ENCODE assay signal across 20 cellular contexts in the genomic region with DNA sequence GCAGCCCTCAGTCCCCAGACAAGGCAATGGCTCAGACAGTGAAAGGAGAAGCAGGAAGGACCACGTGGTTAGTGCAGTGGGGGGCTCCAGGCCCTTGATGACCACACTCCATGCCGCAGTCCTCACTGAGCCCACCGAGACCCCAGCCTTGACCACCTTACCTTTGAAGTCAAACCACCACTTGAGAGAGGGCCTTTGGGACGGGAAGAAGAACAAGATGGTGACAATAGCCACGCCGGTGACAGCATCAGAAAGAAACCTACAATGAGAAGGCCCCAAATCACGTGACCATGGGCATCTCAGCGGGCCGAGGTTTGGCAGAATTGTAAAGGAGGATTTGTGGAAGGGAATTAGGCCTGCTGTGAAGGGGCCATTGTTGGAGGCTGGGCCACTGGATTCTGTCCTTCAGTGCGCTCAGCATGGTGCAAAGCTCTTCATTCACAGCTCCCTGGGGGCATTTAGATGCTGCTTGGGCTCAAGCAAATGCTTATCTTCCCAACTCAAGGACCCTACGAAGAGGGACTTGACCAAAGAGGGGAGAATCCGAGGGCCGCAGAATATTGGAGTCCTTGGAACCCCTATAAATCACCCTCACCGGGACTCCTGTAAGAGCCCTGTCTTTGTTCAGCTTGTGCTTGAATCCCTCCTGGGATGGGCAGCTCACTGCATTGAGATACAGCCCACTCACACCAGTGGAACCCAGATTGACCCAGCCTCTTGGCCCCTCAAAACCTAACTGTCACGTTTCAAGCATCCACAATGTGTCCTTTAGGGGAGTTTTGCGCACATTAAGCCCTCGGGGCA. TPM values are rescaled to one million over a fixed set of nuclear protein-coding genes. Genes with fewer than 3 reads are reported as not detected.
DNase-seq lines count a peak whose midpoint lies in the region; ATAC-seq, FAIRE-seq and TF ChIP-seq lines count a peak whose summit lies in the region.
"Had no signal": no experiment of that assay in that cellular context is flagged by ENCODE, and none has a peak within 500 bp of the region (broad histone marks: within the 10 kb centered on the region; RNA-seq: fewer than 3 reads in every experiment).

No MANE protein-coding gene starts in this region.

- in situ Hi-C loops in K562 (cut with MboI) = no loop called here

- H3K27me3 ChIP-seq in K562 (ENCODE audit: control insufficient read depth in 2 of 2, insufficient read depth in 2 of 2, low read length in 2 of 2) = no peaks in the 10 kb centered on the region
- H3K27me3 ChIP-seq: BLaER1 treated with 17β-estradiol and CSF1 and Interleukin-3, amounts not matched to agents 10 nM and 100 nM had no signal

- H3K27me3 Mint-ChIP-seq in stimulated activated naive CD8-positive, alpha-beta T cell treated with anti-CD3 and anti-CD28 coated beads, Interleukin-15, amount 100 ng/mL, for 72 hours = peaks cover 10% of the 10 kb centered on the region

- H3K4me3 ChIP-seq in K562 = no peak overlapping the region
- H3K4me3 ChIP-seq: BLaER1 treated with 17β-estradiol and CSF1 and Interleukin-3, amounts not matched to agents 10 nM and 100 nM had no signal

- H3K9me1 ChIP-seq in K562 (ENCODE audit: control insufficient read depth, insufficient read depth, low read length) = no peaks in the 10 kb centered on the region

- FAIRE-seq in K562 (lab: Jason Lieb, UNC) = no peak

- no peak overlapping the region for H3K9ac ChIP-seq in K562 (ENCODE audit: insufficient read depth in 1 of 2, low read depth in 2 of 2, low read length in 2 of 2)
- H3K9ac ChIP-seq: BLaER1 treated with 17β-estradiol and CSF1 and Interleukin-3, amounts not matched to agents 10 nM and 100 nM had no signal

- H3K27ac Mint-ChIP-seq in stimulated activated naive CD8-positive, alpha-beta T cell treated with anti-CD3 and anti-CD28 coated beads, Interleukin-15, amount 100 ng/mL, for 72 hours = no peak overlapping the region
- H3K27ac Mint-ChIP-seq: activated CD4-positive, alpha-beta memory T cell treated with anti-CD3 and anti-CD28 coated beads, Interleukin-2, amount 10 ng/mL, durations not matched to agents 7 days and 5 days; activated naive CD4-positive, alpha-beta T cell treated with anti-CD3 and anti-CD28 coated beads, Interleukin-2, amount 50 U/mL, for 24 hours had no signal

- no peaks in the 10 kb centered on the region for H3K36me3 ChIP-seq in K562 (ENCODE audit: control insufficient read depth, insufficient read depth, low read length)
- H3K36me3 ChIP-seq: BLaER1 treated with 17β-estradiol and CSF1 and Interleukin-3, amounts not matched to agents 10 nM and 100 nM had no signal

- H3K9me3 Mint-ChIP-seq in stimulated activated naive CD8-positive, alpha-beta T cell treated with anti-CD3 and anti-CD28 coated beads, Interleukin-15, amount 100 ng/mL, for 72 hours = no peaks in the 10 kb centered on the region
- H3K9me3 Mint-ChIP-seq: activated CD4-positive, alpha-beta memory T cell treated with anti-CD3 and anti-CD28 coated beads, Interleukin-2, amount 10 ng/mL, durations not matched to agents 7 days and 5 days; activated naive CD4-positive, alpha-beta T cell treated with anti-CD3 and anti-CD28 coated beads, Interleukin-2, amount 50 U/mL, for 24 hours; activated T-cell treated with anti-CD3 and anti-CD28 coated beads, Interleukin-2, amount 50 U/mL, for 4 hours had no signal

- no peaks in the 10 kb centered on the region for H3K79me2 ChIP-seq in K562 (ENCODE audit: control insufficient read depth, insufficient read depth, low read length)

- no peak overlapping the region for H2AFZ ChIP-seq in K562 (ENCODE audit: low read depth, low read length)

- H3K4me3 Mint-ChIP-seq in stimulated activated naive CD8-positive, alpha-beta T cell treated with anti-CD3 and anti-CD28 coated beads, Interleukin-15, amount 100 ng/mL, for 72 hours = no peak overlapping the region
- H3K4me3 Mint-ChIP-seq: activated CD4-positive, alpha-beta memory T cell treated with anti-CD3 and anti-CD28 coated beads, Interleukin-2, amount 10 ng/mL, durations not matched to agents 7 days and 5 days; activated naive CD4-positive, alpha-beta T cell treated with anti-CD3 and anti-CD28 coated beads, Interleukin-2, amount 50 U/mL, for 24 hours; activated T-cell treated with anti-CD3 and anti-CD28 coated beads, Interleukin-2, amount 50 U/mL, for 4 hours had no signal

- TF ChIP-seq CTCF in K562 (IDR thresholded peaks at IDR 0.05 in 2 of 3, conservative IDR thresholded peaks at IDR 0.05 in 1 of 3; ENCODE audit: insufficient read depth in 2 of 3, low read depth in 1 of 3, low read length in 3 of 3) = no peak

- DNase-seq in NCI-H1417 (lab: John Stamatoyannopoulos, UW) (peak in 2 of 3 experiments; percentile 9 to 45), NCI-H1417 treated with DMSO at 0.1 percent for 48 hours (lab: John Stamatoyannopoulos, UW) (no peak), K562 (ENCODE audit: extremely low read depth in 1 of 4, low spot score in 3 of 4) (no peak), iPS-NIHi7 (ENCODE audit: extremely low spot score) (peak; percentile 78), sciatic nerve (ENCODE audit: low spot score) (no peak)
- DNase-seq in stimulated activated naive CD8-positive, alpha-beta T cell treated with anti-CD3 and anti-CD28 coated beads, Interleukin-15, amount 100 ng/mL, for 72 hours = no peak
- DNase-seq: activated CD4-positive, alpha-beta memory T cell treated with anti-CD3 and anti-CD28 coated beads, Interleukin-2, amount 10 ng/mL, durations not matched to agents 7 days and 5 days; activated T-cell treated with anti-CD3 and anti-CD28 coated beads, Interleukin-2, amount 50 U/mL, for 4 hours; NCI-H187; NCI-H526; SHP77 treated with DMSO at 0.1 percent for 48 hours; stimulated activated CD4-positive, alpha-beta T cell treated with anti-CD3 and anti-CD28 coated beads, Interleukin-1b, Interleukin-23, amount 100 ng/mL, for 48 hours had no signal

- H3K4me1 ChIP-seq in K562 (replicated peaks in 1 of 2; ENCODE audit: control insufficient read depth in 2 of 2, insufficient read depth in 2 of 2, low read length in 2 of 2) = no peaks in the 10 kb centered on the region

- no TSS peak for BruUV-seq in K562 (replicated peaks; lab: Mats Ljungman, UMichigan)

- no peak for TF ChIP-seq POLR2A in K562 (conservative IDR thresholded peaks at IDR 0.05)

- CTCF ChIA-PET in K562 (lab: Yijun Ruan, JAX; ENCODE audit: low intra/inter-chr PET ratio) = no interaction called here

- ATAC-seq in K562 (no peak), sciatic nerve (no peak), SK-N-SH treated with all-trans-retinoic acid at 6 μM for 48 hours (no peak)
- no peak for ATAC-seq in stimulated activated naive CD8-positive, alpha-beta T cell treated with anti-CD3 and anti-CD28 coated beads, Interleukin-15, amount 100 ng/mL, for 72 hours
- ATAC-seq: activated T-cell treated with anti-CD3 and anti-CD28 coated beads, Interleukin-2, amount 50 U/mL, for 4 hours had no signal

- TF ChIP-seq RAD21 in K562 (CRISPR knock-in tag; conservative IDR thresholded peaks at IDR 0.05 in 1 of 2, IDR thresholded peaks at IDR 0.05 in 1 of 2) = no peak

- WGBS in K562 (ENCODE audit: insufficient coverage, low coverage, missing lambda C conversion rate) = 47% methylated on average over 16 of the region's 17 CpGs

- no peaks in the 10 kb centered on the region for H3K4me1 Mint-ChIP-seq in stimulated activated naive CD8-positive, alpha-beta T cell treated with anti-CD3 and anti-CD28 coated beads, Interleukin-15, amount 100 ng/mL, for 72 hours
- H3K4me1 Mint-ChIP-seq: activated CD4-positive, alpha-beta memory T cell treated with anti-CD3 and anti-CD28 coated beads, Interleukin-2, amount 10 ng/mL, durations not matched to agents 7 days and 5 days; activated naive CD4-positive, alpha-beta T cell treated with anti-CD3 and anti-CD28 coated beads, Interleukin-2, amount 50 U/mL, for 24 hours had no signal

- intact Hi-C loops in K562 (cut with micrococcal nuclease) (no loop called here), sciatic nerve (cut with DNase I) (no loop called here)

- no peak overlapping the region for H3K4me2 ChIP-seq in K562 (ENCODE audit: insufficient read depth, low read length)
- H3K4me2 ChIP-seq: BLaER1 treated with 17β-estradiol and CSF1 and Interleukin-3, amounts not matched to agents 10 nM and 100 nM had no signal

- no peaks in the 10 kb centered on the region for H3K9me3 ChIP-seq in K562 (replicated peaks; ENCODE audit: control insufficient read depth, insufficient read depth, low read depth, low read length)

- POLR2A ChIA-PET in K562 (lab: Yijun Ruan, JAX) = interaction anchor here (1.0 kb wide), 1 partner anchor 25 kb away, joined by 4 read pairs; no protein-coding TSS in a partner anchor

- H4K20me1 ChIP-seq in K562 (replicated peaks; ENCODE audit: control insufficient read depth, insufficient read depth, low read length) = no peaks in the 10 kb centered on the region
- H4K20me1 ChIP-seq: BLaER1 treated with 17β-estradiol and CSF1 and Interleukin-3, amounts not matched to agents 10 nM and 100 nM had no signal

- H3K27ac ChIP-seq in K562 (ENCODE audit: extremely low read depth, low read depth, low read length) (no peak overlapping the region), temporal lobe (ENCODE audit: low read depth, low read length) (peak overlapping the region; percentile 85)
- H3K27ac ChIP-seq: 22Rv1; BLaER1 treated with 17β-estradiol and CSF1 and Interleukin-3, amounts not matched to agents 10 nM and 100 nM had no signal

- no peak for TF ChIP-seq EP300 in K562 (IDR thresholded peaks at IDR 0.05; ENCODE audit: low read length)

TF ChIP-seq in K562, 482 proteins besides CTCF, POLR2A, EP300 and RAD21 (continues in another document):
- no peak for TF ChIP-seq TGIF2 (CRISPR knock-in tag; IDR thresholded peaks at IDR 0.05)

TF ChIP-seq in SK-N-SH treated with all-trans-retinoic acid at 6 μM for 48 hours, 23 proteins besides CTCF, POLR2A, EP300 and RAD21 (continues in another document):
- TF ChIP-seq ZFP30 (CRISPR knock-in tag; IDR thresholded peaks at IDR 0.05) (no peak), SNAI2 (CRISPR knock-in tag; IDR thresholded peaks at IDR 0.05) (no peak)

RNA-seq across cellular contexts. Expression of a gene that starts 33.2 kb away (rescaled TPM):
- not detected in 2 replicates for total RNA-seq in K562 (2011; cell fraction: chromatin; rRNA removed; ENCODE audit: low replicate concordance)
- not detected in 2 replicates for total RNA-seq in K562 (2011; cell fraction: nucleolus; rRNA removed)
- not detected in 2 replicates for total RNA-seq in K562 (2011; cell fraction: nucleoplasm; rRNA removed)
- total RNA-seq in K562 (2014; rRNA removed) (not detected in 2 replicates), K562 (2014; rRNA removed; fragmentation: Illumina TruSeq; extraction: Trizol) (not detected in 2 replicates), K562 (2015; rRNA removed; fragmentation: Illumina TruSeq; extraction: Trizol) (not detected in 2 replicates), K562 (2021) (not detected in 2 replicates), temporal lobe (not detected), sciatic nerve (not detected)
- polyA plus RNA-seq in K562 (2011; rRNA removed) (not detected in 2 replicates), K562 (2014; fragmentation: Illumina TruSeq; extraction: Trizol) (not detected in 2 replicates), K562 (2014; fragmentation: Nextera tagmentation; extraction: Ambion mirVana) (not detected), K562 (2014; rRNA removed) (not detected in 2 replicates)
- polyA plus RNA-seq in K562 (2011; cell fraction: cytosol; rRNA removed) = not detected in 2 replicates
- 0.06 TPM in 1 of 2 replicates, not detected in the other for polyA plus RNA-seq in K562 (2011; cell fraction: nucleus; rRNA removed)
- polyA plus RNA-seq in K562 (2012) = not detected in 2 replicates
- polyA minus RNA-seq in K562 (2011; rRNA and poly(A)+ RNA removed) = not detected in 2 replicates
- polyA minus RNA-seq in K562 (2011; cell fraction: cytosol; rRNA and poly(A)+ RNA removed) = not detected in 2 replicates
- polyA minus RNA-seq in K562 (2011; cell fraction: nucleus; rRNA and poly(A)+ RNA removed) = not detected in 2 replicates
- total RNA-seq: chondrocyte, left lobe of liver, OCI-LY7 had no signal

Comparison
In these comparisons a context has a peak if more than half of its experiments do, and no peak if none do; other contexts are left out.
1. DNase-seq: peak in NCI-H1417 (2 of 3) and iPS-NIHi7 (single experiment); none in NCI-H1417 treated with DMSO at 0.1 percent for 48 hours (single experiment), K562 (0 of 4), sciatic nerve (single experiment) and stimulated activated naive CD8-positive, alpha-beta T cell treated with anti-CD3 and anti-CD28 coated beads, Interleukin-15, amount 100 ng/mL, for 72 hours (0 of 2).